In genomic region chr22:46931881-46932280, GRCh38 we compare ENCODE assay signal across 2 cellular contexts.
TF ChIP-seq lines count a peak whose summit lies in the region.

No MANE protein-coding gene starts in this region.

TF ChIP-seq in HepG2, 621 proteins besides CTCF, POLR2A, EP300 and RAD21:
- 0 out of 2 replicates have a peak, but pooled peaks have one; percentile 27 for TF ChIP-seq ZBTB33 (CRISPR knock-in tag; IDR thresholded peaks at IDR 0.05)
- no peak for TF ChIP-seq HNF4G (IDR thresholded peaks at IDR 0.05; ENCODE audit: borderline replicate concordance, low read depth, low read length)
- TF ChIP-seq HNF4G (CRISPR knock-in tag; IDR thresholded peaks at IDR 0.05; ENCODE audit: borderline replicate concordance, low read depth) = no peak
- no peak for TF ChIP-seq ZNF512B (CRISPR knock-in tag; IDR thresholded peaks at IDR 0.05; ENCODE audit: borderline replicate concordance)
TF ChIP-seq in HepG2: peak in this region for 1.

TF ChIP-seq in H1, 55 proteins besides CTCF, POLR2A, EP300 and RAD21:
- TF ChIP-seq PHF8 (conservative IDR thresholded peaks at IDR 0.05; ENCODE audit: low read depth, low read length) (no peak), FOSL1 (IDR thresholded peaks at IDR 0.05; ENCODE audit: insufficient read depth, low read depth, low read length) (no peak), TAF1 (IDR thresholded peaks at IDR 0.05; ENCODE audit: low read depth, low read length) (no peak), ATF2 (IDR thresholded peaks at IDR 0.05; ENCODE audit: low read length) (no peak), CHD1 (IDR thresholded peaks at IDR 0.05; ENCODE audit: low read depth, low read length) (no peak), JUND (IDR thresholded peaks at IDR 0.05; ENCODE audit: low read length) (no peak), TBP (IDR thresholded peaks at IDR 0.05; ENCODE audit: low read depth, low read length) (no peak), BRCA1 (IDR thresholded peaks at IDR 0.05; ENCODE audit: low read depth, low read length) (no peak), RBBP5 (IDR thresholded peaks at IDR 0.05; ENCODE audit: borderline replicate concordance, low read depth, low read length) (no peak), POLR2AphosphoS5 (IDR thresholded peaks at IDR 0.05; ENCODE audit: low read depth, low read length) (no peak), SIN3A (conservative IDR thresholded peaks at IDR 0.05 in 1 of 2, IDR thresholded peaks at IDR 0.05 in 1 of 2; ENCODE audit: low read depth in 1 of 2, low read length in 2 of 2) (no peak), SIRT6 (IDR thresholded peaks at IDR 0.05; ENCODE audit: low read length) (no peak), CREB1 (IDR thresholded peaks at IDR 0.05) (no peak), CBX8 (IDR thresholded peaks at IDR 0.05; ENCODE audit: borderline replicate concordance, low read depth, low read length) (no peak)
- TF ChIP-seq, protein P1, sequence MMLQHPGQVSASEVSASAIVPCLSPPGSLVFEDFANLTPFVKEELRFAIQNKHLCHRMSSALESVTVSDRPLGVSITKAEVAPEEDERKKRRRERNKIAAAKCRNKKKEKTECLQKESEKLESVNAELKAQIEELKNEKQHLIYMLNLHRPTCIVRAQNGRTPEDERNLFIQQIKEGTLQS (IDR thresholded peaks at IDR 0.05; ENCODE audit: insufficient read depth, low read depth, low read length) = no peak
- TF ChIP-seq, protein P2, sequence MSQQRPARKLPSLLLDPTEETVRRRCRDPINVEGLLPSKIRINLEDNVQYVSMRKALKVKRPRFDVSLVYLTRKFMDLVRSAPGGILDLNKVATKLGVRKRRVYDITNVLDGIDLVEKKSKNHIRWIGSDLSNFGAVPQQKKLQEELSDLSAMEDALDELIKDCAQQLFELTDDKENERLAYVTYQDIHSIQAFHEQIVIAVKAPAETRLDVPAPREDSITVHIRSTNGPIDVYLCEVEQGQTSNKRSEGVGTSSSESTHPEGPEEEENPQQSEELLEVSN (IDR thresholded peaks at IDR 0.05) = no peak
- TF ChIP-seq, protein P3, sequence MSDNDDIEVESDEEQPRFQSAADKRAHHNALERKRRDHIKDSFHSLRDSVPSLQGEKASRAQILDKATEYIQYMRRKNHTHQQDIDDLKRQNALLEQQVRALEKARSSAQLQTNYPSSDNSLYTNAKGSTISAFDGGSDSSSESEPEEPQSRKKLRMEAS (IDR thresholded peaks at IDR 0.05) = no peak
TF ChIP-seq in H1: peak in this region for 0.
